ENCODE assay signal across 8 cellular contexts in genomic region chr17:44779211-44780025, GRCh38. TPM values are rescaled to one million over a fixed set of nuclear protein-coding genes. Genes with fewer than 3 reads are reported as not detected.
DNase-seq lines count a peak whose midpoint lies in the region; ATAC-seq, FAIRE-seq and TF ChIP-seq lines count a peak whose summit lies in the region.

No MANE protein-coding gene starts in this region.

- TF ChIP-seq POLR2A in A549 (IDR thresholded peaks at IDR 0.05; ENCODE audit: low read length): no peak

- H3K9me3 ChIP-seq in A549: no peaks in the 10 kb centered on the region

- peak; percentile 99 for TF ChIP-seq CTCF in A549 (IDR thresholded peaks at IDR 0.05)
- TF ChIP-seq CTCF in chondrocyte (IDR thresholded peaks at IDR 0.05): peak; percentile 98

- peak; percentile 76 to 93 for TF ChIP-seq RAD21 in A549 (conservative IDR thresholded peaks at IDR 0.05 in 1 of 2, IDR thresholded peaks at IDR 0.05 in 1 of 2)

- peak overlapping the region; percentile 79 to 84 for H3K27ac ChIP-seq in A549
- H3K27ac ChIP-seq in layer of hippocampus (ENCODE audit: low read depth, low read length): peak overlapping the region; percentile 53

- H3K4me3 ChIP-seq in A549: peak overlapping the region; percentile 53

- H3K4me1 ChIP-seq in A549: peaks cover 14% of the 10 kb centered on the region

- DNase-seq in A549 (ENCODE audit: low read depth in 1 of 2, low spot score in 1 of 2): peak; percentile 83 to 95
- peak; percentile 77 for DNase-seq in GM19240 (ENCODE audit: insufficient read length, low spot score)
- DNase-seq in NCI-H345 treated with DMSO at 0.1 percent for 48 hours (lab: John Stamatoyannopoulos, UW; ENCODE audit: unreplicated experiment): peak; percentile 32
- peak; percentile 90 for DNase-seq in activated CD4-positive, alpha-beta T cell treated with anti-CD3 and anti-CD28 coated beads for 48 hours
- peak; percentile 90 for DNase-seq in chondrocyte (ENCODE audit: low spot score)
- DNase-seq in stimulated activated CD4-positive, alpha-beta T cell treated with anti-CD3 and anti-CD28 coated beads, Interleukin-1b, Interleukin-23, amount 100 ng/mL, for 24 hours (ENCODE audit: low read depth in 4 of 4, low spot score in 1 of 4): peak; percentile 62 to 81 (median 74)

- no peaks in the 10 kb centered on the region for H3K27me3 ChIP-seq in layer of hippocampus (ENCODE audit: control insufficient read depth, insufficient read depth, low read length)

- H3K4me3 Mint-ChIP-seq in chondrocyte (ENCODE audit: unreplicated experiment): peak overlapping the region; percentile 73

- CTCF ChIA-PET in A549 (lab: Yijun Ruan, JAX): interaction anchor here (0.7 to 30.3 kb wide), 59 partner anchors 6 to 417 kb away, joined by 3 to 1787 read pairs (median 6); partner anchors contain the start of genes ACBD4, ADAM11, GJC1 and HIGD1B

- ATAC-seq in A549: peak; percentile 45 to 56
- ATAC-seq in GM18858 (IDR thresholded peaks at IDR 0.05; ENCODE audit: unreplicated experiment): no peak

- no peaks in the 10 kb centered on the region for H3K36me3 Mint-ChIP-seq in chondrocyte (ENCODE audit: low read depth)

- no peaks in the 10 kb centered on the region for H3K9me3 Mint-ChIP-seq in chondrocyte (ENCODE audit: low read depth)

- H3K27me3 Mint-ChIP-seq in chondrocyte (ENCODE audit: low read depth): no peaks in the 10 kb centered on the region

- peaks cover 14% of the 10 kb centered on the region for H3K4me1 Mint-ChIP-seq in chondrocyte (ENCODE audit: low read depth)

- H3K27ac Mint-ChIP-seq in chondrocyte (ENCODE audit: unreplicated experiment): peak overlapping the region; percentile 83

- FAIRE-seq in A549 (lab: Jason Lieb, UNC): peak; percentile 92

- TF ChIP-seq EP300 in A549 (IDR thresholded peaks at IDR 0.05): no peak

- WGBS in A549 (ENCODE audit: missing lambda C conversion rate): 15% methylated on average over 35 of the region's 36 CpGs

- POLR2A ChIA-PET in A549 (lab: Yijun Ruan, JAX): interaction anchor here (1.0 to 1.1 kb wide), 2 partner anchors 87 to 131 kb away, joined by 3 read pairs; no protein-coding TSS in a partner anchor

- peak overlapping the region; percentile 84 for H3K4me2 ChIP-seq in A549

TF ChIP-seq in A549, 52 proteins besides CTCF, POLR2A, EP300 and RAD21 (continues in another document):
- TF ChIP-seq FOXS1 (CRISPR knock-in tag; IDR thresholded peaks at IDR 0.05) (no peak), EHF (CRISPR knock-in tag; IDR thresholded peaks at IDR 0.05) (no peak), MYC (IDR thresholded peaks at IDR 0.05; ENCODE audit: borderline replicate concordance, low read length) (no peak), PHF8 (IDR thresholded peaks at IDR 0.05; ENCODE audit: borderline replicate concordance, low read depth) (no peak), E2F6 (IDR thresholded peaks at IDR 0.05; ENCODE audit: borderline replicate concordance, low read depth) (peak; percentile 49; the same call in 1 of the 2 replicates), TFCP2L1 (CRISPR knock-in tag; IDR thresholded peaks at IDR 0.05) (no peak), JUNB (IDR thresholded peaks at IDR 0.05) (no peak), CHD4 (IDR thresholded peaks at IDR 0.05; ENCODE audit: borderline replicate concordance) (no peak), USF2 (IDR thresholded peaks at IDR 0.05) (no peak), BHLHE40 (IDR thresholded peaks at IDR 0.05; ENCODE audit: low read depth, low read length) (no peak), BCL3 (IDR thresholded peaks at IDR 0.05) (no peak), NFE2L2 (conservative IDR thresholded peaks at IDR 0.05; ENCODE audit: low read length) (0 out of 2 replicates have a peak, but pooled peaks have one; percentile 3), POLR2AphosphoS2 (conservative IDR thresholded peaks at IDR 0.05; ENCODE audit: low read length) (no peak), PBX3 (IDR thresholded peaks at IDR 0.05) (no peak), ESRRA (IDR thresholded peaks at IDR 0.05; ENCODE audit: borderline replicate concordance, low read length) (no peak), SREBF2 (IDR thresholded peaks at IDR 0.05) (no peak)
- TF ChIP-seq, protein P1, sequence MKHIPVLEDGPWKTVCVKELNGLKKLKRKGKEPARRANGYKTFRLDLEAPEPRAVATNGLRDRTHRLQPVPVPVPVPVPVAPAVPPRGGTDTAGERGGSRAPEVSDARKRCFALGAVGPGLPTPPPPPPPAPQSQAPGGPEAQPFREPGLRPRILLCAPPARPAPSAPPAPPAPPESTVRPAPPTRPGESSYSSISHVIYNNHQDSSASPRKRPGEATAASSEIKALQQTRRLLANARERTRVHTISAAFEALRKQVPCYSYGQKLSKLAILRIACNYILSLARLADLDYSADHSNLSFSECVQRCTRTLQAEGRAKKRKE (CRISPR knock-in tag; IDR thresholded peaks at IDR 0.05; ENCODE audit: low read depth): no peak
- TF ChIP-seq, protein P2, sequence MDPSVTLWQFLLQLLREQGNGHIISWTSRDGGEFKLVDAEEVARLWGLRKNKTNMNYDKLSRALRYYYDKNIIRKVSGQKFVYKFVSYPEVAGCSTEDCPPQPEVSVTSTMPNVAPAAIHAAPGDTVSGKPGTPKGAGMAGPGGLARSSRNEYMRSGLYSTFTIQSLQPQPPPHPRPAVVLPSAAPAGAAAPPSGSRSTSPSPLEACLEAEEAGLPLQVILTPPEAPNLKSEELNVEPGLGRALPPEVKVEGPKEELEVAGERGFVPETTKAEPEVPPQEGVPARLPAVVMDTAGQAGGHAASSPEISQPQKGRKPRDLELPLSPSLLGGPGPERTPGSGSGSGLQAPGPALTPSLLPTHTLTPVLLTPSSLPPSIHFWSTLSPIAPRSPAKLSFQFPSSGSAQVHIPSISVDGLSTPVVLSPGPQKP (IDR thresholded peaks at IDR 0.05; ENCODE audit: low read depth, low read length): no peak

RNA-seq across cellular contexts. Expression of gene ADAM11, which starts 20.6 kb away (rescaled TPM):
- polyA plus RNA-seq in A549 (2011; rRNA removed): 0.75 and 0.79 TPM in 2 replicates
- polyA plus RNA-seq in A549 (2012; cell fraction: cytosol; rRNA removed): 2.3 and 2.7 TPM in 2 replicates
- polyA plus RNA-seq in A549 (2012; cell fraction: nucleus; rRNA removed): 14.4 and 15.1 TPM in 2 replicates
- 2.0 to 2.7 TPM (median 2.1 TPM) in 3 replicates for polyA plus RNA-seq in A549 (2017; fragmentation: RNase III; extraction: RNeasy Plus Mini Kit Qiagen cat#74134 plus additional on column Dnase treatment)
- polyA minus RNA-seq in A549 (2011; rRNA and poly(A)+ RNA removed): 1.1 and 1.2 TPM in 2 replicates
- 0.44 to 0.49 TPM (median 0.47 TPM) in 3 replicates for total RNA-seq in chondrocyte

RNA-seq across cellular contexts. Expression of gene GJC1, which starts 50.7 kb away (rescaled TPM):
- polyA plus RNA-seq in A549 (2011; rRNA removed): 22.1 and 30.4 TPM in 2 replicates
- 12.1 and 14.7 TPM in 2 replicates for polyA plus RNA-seq in A549 (2012; cell fraction: cytosol; rRNA removed)
- 6.1 and 10.3 TPM in 2 replicates for polyA plus RNA-seq in A549 (2012; cell fraction: nucleus; rRNA removed)
- polyA plus RNA-seq in A549 (2017; fragmentation: RNase III; extraction: RNeasy Plus Mini Kit Qiagen cat#74134 plus additional on column Dnase treatment): 21.2 to 21.9 TPM (median 21.7 TPM) in 3 replicates
- 38.3 and 38.4 TPM in 2 replicates for polyA minus RNA-seq in A549 (2011; rRNA and poly(A)+ RNA removed)
- 26.8 to 50.5 TPM (median 46.4 TPM) in 3 replicates for total RNA-seq in chondrocyte

Comparison
In these comparisons a context has a peak if more than half of its experiments do, and no peak if none do; other contexts are left out.
1. DNase-seq: peak in every context shown above with its lines; median percentile 90 in activated CD4-positive, alpha-beta T cell treated with anti-CD3 and anti-CD28 coated beads for 48 hours; 90 in chondrocyte; 89 in A549; 77 in GM19240; 74 in stimulated activated CD4-positive, alpha-beta T cell treated with anti-CD3 and anti-CD28 coated beads, Interleukin-1b, Interleukin-23, amount 100 ng/mL, for 24 hours; 32 in NCI-H345 treated with DMSO at 0.1 percent for 48 hours.